ENCODE assay signal across 13 cellular contexts in genomic region chr17:58414596-58414997, GRCh38. TPM values are rescaled to one million over a fixed set of nuclear protein-coding genes. Genes with fewer than 3 reads are reported as not detected.
DNase-seq lines count a peak whose midpoint lies in the region; ATAC-seq and TF ChIP-seq lines count a peak whose summit lies in the region.
"Had no signal": no experiment of that assay in that cellular context is flagged by ENCODE, and none has a peak within 500 bp of the region (broad histone marks: within the 10 kb centered on the region; RNA-seq: fewer than 3 reads in every experiment).

No MANE protein-coding gene starts in this region.

- TF ChIP-seq POLR2A in gastrocnemius medialis (IDR thresholded peaks at IDR 0.05), result no peak

- no peaks in the 10 kb centered on the region for H3K9me3 Mint-ChIP-seq in natural killer cell
- H3K9me3 Mint-ChIP-seq: CD8-positive, alpha-beta T cell; memory B cell had no signal

- 79% methylated on average over 3 of the region's 3 CpGs for WGBS in HUES64
- WGBS in hepatocyte (ENCODE audit: low lambda C conversion rate, missing lambda C conversion rate), result 59% methylated on average over 3 of the region's 3 CpGs

- H3K4me3 Mint-ChIP-seq in natural killer cell, result no peak overlapping the region
- H3K4me3 Mint-ChIP-seq: CD8-positive, alpha-beta T cell; memory B cell had no signal

- H3K4me2 ChIP-seq in hepatocyte, result peak overlapping the region; percentile 71

- no peaks in the 10 kb centered on the region for H3K36me3 Mint-ChIP-seq in natural killer cell
- H3K36me3 Mint-ChIP-seq: CD8-positive, alpha-beta T cell; memory B cell had no signal

- peaks cover 74% of the 10 kb centered on the region for H3K79me2 ChIP-seq in hepatocyte

- no peak for DNase-seq in RWPE2 (ENCODE audit: low spot score)
- DNase-seq in hepatocyte (ENCODE audit: low spot score), result no peak
- peak; percentile 66 for DNase-seq in renal cortical epithelial cell (ENCODE audit: low read depth)
- no peak for DNase-seq in gastrocnemius medialis
- DNase-seq in RPMI8226, result no peak
- DNase-seq in natural killer cell, result no peak
- DNase-seq: CD8-positive, alpha-beta T cell; NCI-H69 had no signal

- H3K36me3 ChIP-seq in HUES64 (ENCODE audit: insufficient read depth, low read length) (no peaks in the 10 kb centered on the region), RWPE2 (ENCODE audit: low read depth) (no peaks in the 10 kb centered on the region), hepatocyte (replicated peaks; ENCODE audit: insufficient read depth, low read depth) (no peaks in the 10 kb centered on the region), gastrocnemius medialis (no peaks in the 10 kb centered on the region)
- H3K36me3 ChIP-seq: heart right ventricle had no signal

- intact Hi-C loops in gastrocnemius medialis (cut with DNase I; ENCODE audit: low total_unique reads), result no loop called here
- intact Hi-C loops in natural killer cell (cut with micrococcal nuclease), result no loop called here

- H3K9me3 ChIP-seq in HUES64 (ENCODE audit: insufficient read depth, low read depth, low read length), result no peaks in the 10 kb centered on the region
- H3K9me3 ChIP-seq in RWPE2 (ENCODE audit: severe bottlenecking), result no peaks in the 10 kb centered on the region
- no peaks in the 10 kb centered on the region for H3K9me3 ChIP-seq in hepatocyte (ENCODE audit: low read depth)
- H3K9me3 ChIP-seq in gastrocnemius medialis, result no peaks in the 10 kb centered on the region
- H3K9me3 ChIP-seq: heart right ventricle had no signal

- H3K4me1 ChIP-seq in HUES64 (ENCODE audit: insufficient read depth, low read length) (peaks cover 29% of the 10 kb centered on the region), RWPE2 (ENCODE audit: insufficient read depth, poor library complexity, severe bottlenecking) (peaks cover 58% of the 10 kb centered on the region), hepatocyte (ENCODE audit: insufficient read depth) (no peaks in the 10 kb centered on the region), gastrocnemius medialis (peaks cover 0 to 10% of the 10 kb centered on the region in 2 donors)

- H3K9me2 ChIP-seq in hepatocyte (replicated peaks; ENCODE audit: insufficient read depth), result no peaks in the 10 kb centered on the region

- no peak overlapping the region for H3K9ac ChIP-seq in HUES64 (ENCODE audit: low read depth, low read length)

- in situ Hi-C loops in gastrocnemius medialis (cut with MboI; ENCODE audit: low sequenced_read_pairs in 4 of 4), result loop anchor here in 1 of 4 donors (25.0 kb wide), 1 partner anchor 102 kb away; no protein-coding TSS in a partner anchor

- ATAC-seq in RWPE2 (ENCODE audit: low read depth) (peak; percentile 17; the same call in 1 of the 3 replicates), HG03469 (IDR thresholded peaks at IDR 0.05; ENCODE audit: unreplicated experiment) (no peak), gastrocnemius medialis (no peak), natural killer cell (no peak)
- ATAC-seq: CD8-positive, alpha-beta T cell had no signal

- H3K4me1 Mint-ChIP-seq in natural killer cell, result peaks cover 13 to 15% of the 10 kb centered on the region in 2 donors

- no peak overlapping the region for H2AFZ ChIP-seq in hepatocyte

- peak overlapping the region; percentile 68; the same call in 1 of the 2 replicates for H3K4me3 ChIP-seq in HUES64 (ENCODE audit: low read length)
- peak overlapping the region; percentile 44 for H3K4me3 ChIP-seq in RWPE2 (ENCODE audit: severe bottlenecking)
- peak overlapping the region; percentile 62 for H3K4me3 ChIP-seq in hepatocyte
- no peak overlapping the region for H3K4me3 ChIP-seq in gastrocnemius medialis

- H3K27ac ChIP-seq in HUES64 (ENCODE audit: low read depth, low read length) (no peak overlapping the region), RWPE2 (ENCODE audit: poor library complexity, severe bottlenecking) (peak overlapping the region; percentile 85), hepatocyte (no peak overlapping the region), gastrocnemius medialis (no peak overlapping the region)
- H3K27ac ChIP-seq: heart right ventricle had no signal

- H3K27me3 ChIP-seq in HUES64 (ENCODE audit: insufficient read depth, low read length) (no peaks in the 10 kb centered on the region), RWPE2 (ENCODE audit: insufficient read depth, poor library complexity, severe bottlenecking) (no peaks in the 10 kb centered on the region), hepatocyte (no peaks in the 10 kb centered on the region), gastrocnemius medialis (no peaks in the 10 kb centered on the region)

- no peaks in the 10 kb centered on the region for H4K20me1 ChIP-seq in hepatocyte (ENCODE audit: insufficient read depth, poor library complexity, severe bottlenecking)

- H3K27me3 Mint-ChIP-seq in natural killer cell (ENCODE audit: low read depth in 2 of 2), result no peaks in the 10 kb centered on the region
- H3K27me3 Mint-ChIP-seq: memory B cell had no signal

- no peak overlapping the region for H3K27ac Mint-ChIP-seq in natural killer cell
- H3K27ac Mint-ChIP-seq: CD8-positive, alpha-beta T cell had no signal

- TF ChIP-seq CTCF in RWPE2 (IDR thresholded peaks at IDR 0.05; ENCODE audit: poor library complexity, severe bottlenecking), result no peak
- TF ChIP-seq CTCF in hepatocyte (IDR thresholded peaks at IDR 0.05; ENCODE audit: poor library complexity), result no peak
- no peak for TF ChIP-seq CTCF in gastrocnemius medialis (IDR thresholded peaks at IDR 0.05 in 4 of 5, conservative IDR thresholded peaks at IDR 0.05 in 1 of 5)
- no peak for TF ChIP-seq CTCF in natural killer cell (IDR thresholded peaks at IDR 0.05)

RNA-seq across cellular contexts. Expression of gene RNF43, which starts 2.7 kb away (rescaled TPM):
- polyA plus RNA-seq in HUES64 (2013, experiment 1 of 2), result 2.8 TPM
- 2.9 TPM for polyA plus RNA-seq in HUES64 (2013, experiment 2 of 2)
- total RNA-seq in hepatocyte (6.5 and 10.1 TPM in 2 replicates), renal cortical epithelial cell (2.3 and 6.0 TPM in 2 replicates), gastrocnemius medialis (under 1 TPM in 1 of 4 donors, not detected in 3; 0.20 TPM), natural killer cell (1 to 10 TPM in 2 of 3 donors, under 1 TPM in 1; 0.95 to 1.1 (median 1.0) TPM)
- polyA plus RNA-seq in hepatocyte, result 7.9 and 12.4 TPM in 2 replicates
- total RNA-seq: subcutaneous adipose tissue had no signal

Comparison
In these comparisons a context has a peak if more than half of its experiments do, and no peak if none do; other contexts are left out.
1. H3K4me3 ChIP-seq: peak in HUES64 (single experiment), RWPE2 (single experiment) and hepatocyte (single experiment); none in gastrocnemius medialis (0 of 4).